In the genomic region with DNA sequence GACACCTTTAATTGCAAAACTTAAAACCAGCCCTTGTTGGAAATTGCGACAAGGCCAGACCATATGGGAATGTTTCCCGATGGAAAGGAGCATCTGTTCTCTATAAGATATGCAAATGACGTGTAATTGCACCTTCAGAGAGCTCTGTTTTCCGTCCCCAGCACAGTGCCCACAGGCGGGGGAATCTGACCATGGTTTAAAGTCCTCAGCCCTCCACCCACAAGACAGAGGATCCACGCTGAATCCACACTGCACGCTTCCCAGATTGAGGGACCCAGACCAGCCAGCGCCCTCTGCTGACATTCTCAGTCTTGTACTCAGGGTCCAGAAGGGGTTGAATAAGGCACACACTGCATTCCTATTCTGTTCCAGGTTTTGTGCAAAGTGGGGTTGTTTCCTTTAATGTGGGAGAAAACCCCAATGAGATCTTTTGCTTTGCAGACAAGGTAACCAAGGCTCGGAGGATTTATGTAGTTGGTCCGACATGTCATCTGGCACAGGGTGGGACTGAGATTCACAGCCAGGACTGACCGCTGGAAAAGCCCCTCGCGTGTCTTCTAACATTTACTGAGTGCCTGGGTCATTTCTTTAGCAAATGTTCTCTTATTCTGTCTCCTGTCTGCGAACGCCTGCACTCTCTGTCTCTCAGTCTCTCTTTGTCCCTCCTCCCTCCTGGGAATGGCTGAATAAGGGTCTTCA, we compare ENCODE assay signal across 8 cellular contexts. TPM values are rescaled to one million over a fixed set of nuclear protein-coding genes. Genes with fewer than 3 reads are reported as not detected.
DNase-seq lines count a peak whose midpoint lies in the region; ATAC-seq, FAIRE-seq and TF ChIP-seq lines count a peak whose summit lies in the region.

No MANE protein-coding gene starts in this region.

- no peaks in the 10 kb centered on the region for H3K9me3 Mint-ChIP-seq in stimulated activated memory B cell treated with anti-CD40 and anti-IgM and Interleukin-4, amounts not matched to agents 10 μg/mL and 1 μg/mL and 100 μg/mL, for 72 hours

- no peaks in the 10 kb centered on the region for H3K36me3 Mint-ChIP-seq in stimulated activated memory B cell treated with anti-CD40 and anti-IgM and Interleukin-4, amounts not matched to agents 10 μg/mL and 1 μg/mL and 100 μg/mL, for 72 hours

- H3K27me3 Mint-ChIP-seq in stimulated activated memory B cell treated with anti-CD40 and anti-IgM and Interleukin-4, amounts not matched to agents 10 μg/mL and 1 μg/mL and 100 μg/mL, for 72 hours, result peaks cover 45% of the 10 kb centered on the region

- TF ChIP-seq POLR2A in GM18505 (IDR thresholded peaks at IDR 0.05; ENCODE audit: borderline replicate concordance, extremely low read depth, insufficient read depth, insufficient read length), result no peak

- peak; percentile 63 for TF ChIP-seq CTCF in liver (IDR thresholded peaks at IDR 0.05; ENCODE audit: low read depth, low read length, missing input control)

- no peaks in the 10 kb centered on the region for H3K4me1 ChIP-seq in liver (ENCODE audit: control insufficient read depth in 4 of 4, insufficient read depth in 4 of 4, low read length in 3 of 4)

- DNase-seq in CMK (ENCODE audit: low read depth) (peak; percentile 3), HTR-8/SVneo (ENCODE audit: insufficient read length, low spot score) (peak; percentile 52), dedifferentiated amniotic fluid mesenchymal stem cell (ENCODE audit: extremely low spot score) (peak; percentile 42), GOT3 (lab: John Stamatoyannopoulos, UW) (no peak)

- TF ChIP-seq RAD21 in liver (IDR thresholded peaks at IDR 0.05), result peak; percentile 87 to 95

- H3K4me3 Mint-ChIP-seq in stimulated activated memory B cell treated with anti-CD40 and anti-IgM and Interleukin-4, amounts not matched to agents 10 μg/mL and 1 μg/mL and 100 μg/mL, for 72 hours, result no peak overlapping the region

- no peak overlapping the region for H3K4me3 ChIP-seq in liver (ENCODE audit: low read depth in 1 of 3, low read length in 3 of 3)

- H3K27ac Mint-ChIP-seq in stimulated activated memory B cell treated with anti-CD40 and anti-IgM and Interleukin-4, amounts not matched to agents 10 μg/mL and 1 μg/mL and 100 μg/mL, for 72 hours, result no peak overlapping the region

- WGBS in liver, result 52% methylated on average over 15 of the region's 15 CpGs

- H3K4me1 Mint-ChIP-seq in stimulated activated memory B cell treated with anti-CD40 and anti-IgM and Interleukin-4, amounts not matched to agents 10 μg/mL and 1 μg/mL and 100 μg/mL, for 72 hours, result no peaks in the 10 kb centered on the region

- no peaks in the 10 kb centered on the region for H3K36me3 ChIP-seq in liver (ENCODE audit: control insufficient read depth in 4 of 4, insufficient read depth in 3 of 4, low read depth in 1 of 4, low read length in 3 of 4)

- H3K27ac ChIP-seq in liver (ENCODE audit: low read depth in 1 of 2, low read length in 2 of 2), result no peak overlapping the region

- H3K9me3 ChIP-seq in liver (ENCODE audit: control insufficient read depth in 4 of 4, low read length in 3 of 4), result no peaks in the 10 kb centered on the region

- no peak for FAIRE-seq in HTR-8/SVneo (lab: Jason Lieb, UNC)

- no peaks in the 10 kb centered on the region for H3K27me3 ChIP-seq in liver (ENCODE audit: control insufficient read depth in 4 of 4, insufficient read depth in 4 of 4, low read length in 3 of 4)

- H3K9ac ChIP-seq in liver (ENCODE audit: low read depth in 1 of 2, low read length in 2 of 2), result no peak overlapping the region

- ATAC-seq in SK-N-SH treated with all-trans-retinoic acid at 6 μM for 48 hours (peak; percentile 99), GM18505 (IDR thresholded peaks at IDR 0.05; ENCODE audit: unreplicated experiment) (no peak)
- peak; percentile 34 for ATAC-seq in stimulated activated memory B cell treated with anti-CD40 and anti-IgM and Interleukin-4, amounts not matched to agents 10 μg/mL and 1 μg/mL and 100 μg/mL, for 72 hours

TF ChIP-seq in SK-N-SH treated with all-trans-retinoic acid at 6 μM for 48 hours, 23 proteins besides CTCF, POLR2A, EP300 and RAD21:
- TF ChIP-seq SNAI2 (CRISPR knock-in tag; IDR thresholded peaks at IDR 0.05), result no peak
- no peak for TF ChIP-seq ZFP3 (CRISPR knock-in tag; IDR thresholded peaks at IDR 0.05)
- TF ChIP-seq ZC3H10 (CRISPR knock-in tag; IDR thresholded peaks at IDR 0.05), result no peak
- TF ChIP-seq, protein P1, sequence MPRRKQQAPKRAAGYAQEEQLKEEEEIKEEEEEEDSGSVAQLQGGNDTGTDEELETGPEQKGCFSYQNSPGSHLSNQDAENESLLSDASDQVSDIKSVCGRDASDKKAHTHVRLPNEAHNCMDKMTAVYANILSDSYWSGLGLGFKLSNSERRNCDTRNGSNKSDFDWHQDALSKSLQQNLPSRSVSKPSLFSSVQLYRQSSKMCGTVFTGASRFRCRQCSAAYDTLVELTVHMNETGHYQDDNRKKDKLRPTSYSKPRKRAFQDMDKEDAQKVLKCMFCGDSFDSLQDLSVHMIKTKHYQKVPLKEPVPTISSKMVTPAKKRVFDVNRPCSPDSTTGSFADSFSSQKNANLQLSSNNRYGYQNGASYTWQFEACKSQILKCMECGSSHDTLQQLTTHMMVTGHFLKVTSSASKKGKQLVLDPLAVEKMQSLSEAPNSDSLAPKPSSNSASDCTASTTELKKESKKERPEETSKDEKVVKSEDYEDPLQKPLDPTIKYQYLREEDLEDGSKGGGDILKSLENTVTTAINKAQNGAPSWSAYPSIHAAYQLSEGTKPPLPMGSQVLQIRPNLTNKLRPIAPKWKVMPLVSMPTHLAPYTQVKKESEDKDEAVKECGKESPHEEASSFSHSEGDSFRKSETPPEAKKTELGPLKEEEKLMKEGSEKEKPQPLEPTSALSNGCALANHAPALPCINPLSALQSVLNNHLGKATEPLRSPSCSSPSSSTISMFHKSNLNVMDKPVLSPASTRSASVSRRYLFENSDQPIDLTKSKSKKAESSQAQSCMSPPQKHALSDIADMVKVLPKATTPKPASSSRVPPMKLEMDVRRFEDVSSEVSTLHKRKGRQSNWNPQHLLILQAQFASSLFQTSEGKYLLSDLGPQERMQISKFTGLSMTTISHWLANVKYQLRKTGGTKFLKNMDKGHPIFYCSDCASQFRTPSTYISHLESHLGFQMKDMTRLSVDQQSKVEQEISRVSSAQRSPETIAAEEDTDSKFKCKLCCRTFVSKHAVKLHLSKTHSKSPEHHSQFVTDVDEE (CRISPR knock-in tag; IDR thresholded peaks at IDR 0.05), result peak; percentile 80; the same call in 1 of the 2 replicates
- TF ChIP-seq OSR1 (CRISPR knock-in tag; IDR thresholded peaks at IDR 0.05), result no peak
- peak; percentile 92 for TF ChIP-seq TCF4 (CRISPR knock-in tag; IDR thresholded peaks at IDR 0.05; ENCODE audit: borderline replicate concordance)
- TF ChIP-seq ESRRG (CRISPR knock-in tag; IDR thresholded peaks at IDR 0.05), result no peak
- no peak for TF ChIP-seq ARNTL (CRISPR knock-in tag; IDR thresholded peaks at IDR 0.05; ENCODE audit: borderline replicate concordance, low read depth)

TF ChIP-seq in liver, 16 proteins besides CTCF, POLR2A, EP300 and RAD21:
- peak; percentile 48 to 69 for TF ChIP-seq HNF4A (conservative IDR thresholded peaks at IDR 0.05)
- TF ChIP-seq, protein P2, sequence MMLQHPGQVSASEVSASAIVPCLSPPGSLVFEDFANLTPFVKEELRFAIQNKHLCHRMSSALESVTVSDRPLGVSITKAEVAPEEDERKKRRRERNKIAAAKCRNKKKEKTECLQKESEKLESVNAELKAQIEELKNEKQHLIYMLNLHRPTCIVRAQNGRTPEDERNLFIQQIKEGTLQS (IDR thresholded peaks at IDR 0.05), result no peak
- TF ChIP-seq RXRA (IDR thresholded peaks at IDR 0.05), result peak in 1 of 2 donors; percentile 27
TF ChIP-seq in liver: peak in this region for 2.

RNA-seq across cellular contexts. Expression of a gene that starts 36.8 kb away (rescaled TPM):
- 10 to 100 TPM in 1 of 2 donors, 1 to 10 TPM in 1; 2.3 to 34.2 TPM for total RNA-seq in liver
- 10 to 100 TPM in 1 of 2 donors, 1 to 10 TPM in 1; 3.8 to 19.0 TPM for polyA plus RNA-seq in liver
